Comparison of ENCODE assay signal across 10 cellular contexts in genomic region chr5:180591249-180591887, GRCh38.
A peak's percentile ranks its signal among the peaks of the same experiment; 100 is the strongest.
DNase-seq lines count a peak whose midpoint lies in the region; ATAC-seq and TF ChIP-seq lines count a peak whose summit lies in the region.
"Had no signal": no experiment of that assay in that cellular context is flagged by ENCODE, and none has a peak within 500 bp of the region (broad histone marks: within the 10 kb centered on the region; RNA-seq: fewer than 3 reads in every experiment).

SCGB3A1 (minus strand) TSS chr5:180591499; CDS start chr5:180591462, 37 bp downstream.

- H3K9me3 Mint-ChIP-seq in stimulated activated naive CD8-positive, alpha-beta T cell treated with anti-CD3 and anti-CD28 coated beads, Interleukin-15, Interleukin-2, amounts not matched to agents 100 ng/mL and 50 ng/mL, for 24 hours: no peaks in the 10 kb centered on the region
- H3K9me3 Mint-ChIP-seq: activated CD4-positive, alpha-beta T cell treated with anti-CD3 and anti-CD28 coated beads, Interleukin-2, amount 10 ng/mL, durations not matched to agents 24 days and 14 days had no signal

- peaks cover 6% of the 10 kb centered on the region for H3K4me1 Mint-ChIP-seq in stimulated activated naive CD8-positive, alpha-beta T cell treated with anti-CD3 and anti-CD28 coated beads, Interleukin-15, Interleukin-2, amounts not matched to agents 100 ng/mL and 50 ng/mL, for 24 hours (ENCODE audit: low read depth)

- H3K36me3 Mint-ChIP-seq in stimulated activated naive CD8-positive, alpha-beta T cell treated with anti-CD3 and anti-CD28 coated beads, Interleukin-15, Interleukin-2, amounts not matched to agents 100 ng/mL and 50 ng/mL, for 24 hours (ENCODE audit: low read depth): no peaks in the 10 kb centered on the region

- peak within 1 kb of the TSS; percentile 10 for H3K4me3 Mint-ChIP-seq in stimulated activated naive CD8-positive, alpha-beta T cell treated with anti-CD3 and anti-CD28 coated beads, Interleukin-15, Interleukin-2, amounts not matched to agents 100 ng/mL and 50 ng/mL, for 24 hours
- H3K4me3 Mint-ChIP-seq: activated CD4-positive, alpha-beta T cell treated with anti-CD3 and anti-CD28 coated beads, Interleukin-2, amount 10 ng/mL, durations not matched to agents 24 days and 14 days had no signal

- ATAC-seq in GM21367 (IDR thresholded peaks at IDR 0.05; ENCODE audit: unreplicated experiment): no peak

- H3K9me3 ChIP-seq in WERI-Rb-1 (ENCODE audit: severe bottlenecking): no peaks in the 10 kb centered on the region

- H3K27ac ChIP-seq in WERI-Rb-1: no peak within 1 kb of the TSS

- peak within 1 kb of the TSS; percentile 43 for H3K4me3 ChIP-seq in WERI-Rb-1 (ENCODE audit: low read depth, low read length)

- no peak within 1 kb of the TSS for H3K27ac Mint-ChIP-seq in stimulated activated naive CD8-positive, alpha-beta T cell treated with anti-CD3 and anti-CD28 coated beads, Interleukin-15, Interleukin-2, amounts not matched to agents 100 ng/mL and 50 ng/mL, for 24 hours
- H3K27ac Mint-ChIP-seq: activated CD4-positive, alpha-beta T cell treated with anti-CD3 and anti-CD28 coated beads, Interleukin-2, amount 10 ng/mL, durations not matched to agents 24 days and 14 days had no signal

- peaks cover 13% of the 10 kb centered on the region for H3K27me3 ChIP-seq in WERI-Rb-1 (ENCODE audit: insufficient read depth, low read depth, severe bottlenecking)

- no peak for TF ChIP-seq CTCF in WERI-Rb-1 (IDR thresholded peaks at IDR 0.05; ENCODE audit: low read depth, low read length)

- H3K27me3 Mint-ChIP-seq in stimulated activated naive CD8-positive, alpha-beta T cell treated with anti-CD3 and anti-CD28 coated beads, Interleukin-15, Interleukin-2, amounts not matched to agents 100 ng/mL and 50 ng/mL, for 24 hours: peaks cover 43% of the 10 kb centered on the region

- no peaks in the 10 kb centered on the region for H3K36me3 ChIP-seq in WERI-Rb-1

- peak in 2 of 3 experiments; percentile 8 to 29 for DNase-seq in NCI-H1417 (lab: John Stamatoyannopoulos, UW)
- no peak for DNase-seq in NCI-H1417 treated with DMSO at 0.1 percent for 48 hours (lab: John Stamatoyannopoulos, UW)
- DNase-seq in WERI-Rb-1: no peak
- DNase-seq in left kidney (ENCODE audit: low read depth, low spot score): peak; percentile 58
- DNase-seq in NCI-H1092 (lab: John Stamatoyannopoulos, UW): no peak
- no peak for DNase-seq in NCI-H446 treated with DMSO at 0.1 percent for 48 hours (lab: John Stamatoyannopoulos, UW)
- DNase-seq: activated CD4-positive, alpha-beta T cell treated with anti-CD3 and anti-CD28 coated beads, Interleukin-2, amount 10 ng/mL, durations not matched to agents 24 days and 14 days; NCI-H226 had no signal

Comparison
In these comparisons a context has a peak if more than half of its experiments do, and no peak if none do; other contexts are left out.
1. DNase-seq: peak in NCI-H1417 (2 of 3) and left kidney (single experiment); none in NCI-H1417 treated with DMSO at 0.1 percent for 48 hours (single experiment), WERI-Rb-1 (single experiment), NCI-H1092 (single experiment) and NCI-H446 treated with DMSO at 0.1 percent for 48 hours (single experiment).